9 cellular contexts compared by ENCODE assay signal in genomic region chr9:137457406-137458193, GRCh38. TPM values are rescaled to one million over a fixed set of nuclear protein-coding genes. Genes with fewer than 3 reads are reported as not detected.
A peak's percentile ranks its signal among the peaks of the same experiment; 100 is the strongest.
DNase-seq lines count a peak whose midpoint lies in the region; ATAC-seq, FAIRE-seq and TF ChIP-seq lines count a peak whose summit lies in the region.
"Had no signal": no experiment of that assay in that cellular context is flagged by ENCODE, and none has a peak within 500 bp of the region (broad histone marks: within the 10 kb centered on the region; RNA-seq: fewer than 3 reads in every experiment).

No MANE protein-coding gene starts in this region.

- H3K36me3 ChIP-seq in A673 (ENCODE audit: insufficient read depth, low read length, poor library complexity, severe bottlenecking) = peaks cover 8% of the 10 kb centered on the region

- no TSS peak for BruUV-seq in A673 (replicated peaks; lab: Mats Ljungman, UMichigan)

- H3K4me3 ChIP-seq in A673 (ENCODE audit: low read depth, low read length, poor library complexity, severe bottlenecking) (peak overlapping the region; percentile 80), LNCaP clone FGC (ENCODE audit: low read depth, low read length) (peak overlapping the region; percentile 69)

- no peaks in the 10 kb centered on the region for H3K27me3 ChIP-seq in A673 (replicated peaks; ENCODE audit: insufficient read depth, low read depth, low read length, poor library complexity)

- peaks cover 20% of the 10 kb centered on the region for H3K4me1 ChIP-seq in A673 (ENCODE audit: insufficient read depth, low read length, poor library complexity, severe bottlenecking)

- H3K27ac ChIP-seq in A673 (ENCODE audit: low read depth, low read length, poor library complexity, severe bottlenecking) = no peak overlapping the region
- peak overlapping the region; percentile 76 for H3K27ac ChIP-seq in caudate nucleus (ENCODE audit: low read depth, low read length)

- H3K9me3 ChIP-seq in A673 (ENCODE audit: low read depth, low read length, poor library complexity, severe bottlenecking) = no peaks in the 10 kb centered on the region

- TF ChIP-seq CTCF in A673 (conservative IDR thresholded peaks at IDR 0.05; ENCODE audit: low read depth, low read length) = no peak
- TF ChIP-seq CTCF in LNCaP clone FGC (IDR thresholded peaks at IDR 0.05; ENCODE audit: control insufficient read depth, extremely low read depth, insufficient read depth) = no peak
- no peak for TF ChIP-seq CTCF in D721Med (IDR thresholded peaks at IDR 0.05; ENCODE audit: insufficient read depth, missing control alignments)

- intact Hi-C loops in A673 (cut with micrococcal nuclease; ENCODE audit: unreplicated experiment) = no loop called here

- ATAC-seq in GM18909 (IDR thresholded peaks at IDR 0.05; ENCODE audit: poor library complexity, unreplicated experiment) = no peak

- no peak for DNase-seq in A673 (ENCODE audit: low spot score)
- DNase-seq in LNCaP clone FGC (ENCODE audit: low read depth) = no peak
- DNase-seq in caudate nucleus (lab: John Stamatoyannopoulos, UW) = no peak
- DNase-seq in midbrain (lab: John Stamatoyannopoulos, UW) = peak; percentile 17
- no peak for DNase-seq in D721Med (ENCODE audit: insufficient read length, low spot score)
- DNase-seq in hippocampal formation (lab: John Stamatoyannopoulos, UW) = no peak
- no peak for DNase-seq in urothelium cell line (ENCODE audit: low spot score)
- DNase-seq: erythroblast had no signal

- CTCF ChIA-PET in A673 (lab: Charles Lee) = no interaction called here

- FAIRE-seq in D721Med (lab: Jason Lieb, UNC) (no peak), urothelium cell line (lab: Jason Lieb, UNC) (no peak)

- POLR2A ChIA-PET in A673 (lab: Charles Lee; ENCODE audit: low non-redundant PET) = no interaction called here

RNA-seq across cellular contexts. Expression of gene NSMF, which starts 1.5 kb away (rescaled TPM):
- total RNA-seq in A673 (2021) = 52.7 and 54.9 TPM in 2 replicates

RNA-seq across cellular contexts. Expression of gene ENTPD8, which starts 16.4 kb away (rescaled TPM):
- total RNA-seq in A673 (2021) = not detected in 2 replicates

RNA-seq across cellular contexts. Expression of gene NOXA1, which starts 34.4 kb away (rescaled TPM):
- total RNA-seq in A673 (2021) = 0.28 and 0.79 TPM in 2 replicates

RNA-seq across cellular contexts. Expression of gene EXD3, which starts 34.6 kb away (rescaled TPM):
- total RNA-seq in A673 (2021) = 6.3 and 9.4 TPM in 2 replicates
